ENCODE assay signal across 8 cellular contexts in genomic region chr1:86018311-86018923, GRCh38.
DNase-seq lines count a peak whose midpoint lies in the region; ATAC-seq, FAIRE-seq and TF ChIP-seq lines count a peak whose summit lies in the region.

No MANE protein-coding gene starts in this region.

- no TSS peak for BruUV-seq in HepG2 (replicated peaks; lab: Mats Ljungman, UMichigan)

- peak; percentile 93 for FAIRE-seq in A204.1 (lab: Jason Lieb, UNC)
- no peak for FAIRE-seq in HepG2 (lab: Jason Lieb, UNC)

- H3K36me3 ChIP-seq in HEK293 (ENCODE audit: control insufficient read depth in 2 of 2, insufficient read depth in 1 of 2, low read length in 2 of 2) (no peaks in the 10 kb centered on the region), HepG2 (replicated peaks in 1 of 2; ENCODE audit: control insufficient read depth in 1 of 2, insufficient read depth in 2 of 2, low read length in 2 of 2) (no peaks in the 10 kb centered on the region)

- ATAC-seq in HepG2 (peak; percentile 67; the same call in 2 of the 3 replicates), GM19452 (IDR thresholded peaks at IDR 0.05; ENCODE audit: unreplicated experiment) (no peak)

- no peaks in the 10 kb centered on the region for H3K9me3 ChIP-seq in HEK293 (ENCODE audit: control insufficient read depth, insufficient read depth, low read depth, low read length)
- H3K9me3 ChIP-seq in HepG2 (ENCODE audit: low read length): no peaks in the 10 kb centered on the region

- TF ChIP-seq EP300 in HepG2 (IDR thresholded peaks at IDR 0.05; ENCODE audit: low read depth in 2 of 2, low read length in 2 of 2) (no peak), HepG2 (CRISPR knock-in tag; IDR thresholded peaks at IDR 0.05; ENCODE audit: borderline replicate concordance) (no peak)

- H3K79me2 ChIP-seq in HepG2 (ENCODE audit: insufficient read depth, low read length): no peaks in the 10 kb centered on the region

- CTCF ChIA-PET in HEK293 (lab: Yijun Ruan, JAX) (interaction anchor here (0.6 to 2.7 kb wide), 27 partner anchors 9 to 1074 kb away, joined by 3 to 18 read pairs (median 4); no protein-coding TSS in a partner anchor), HepG2 (lab: Yijun Ruan, JAX; ENCODE audit: low intra/inter-chr PET ratio, low total read pairs) (interaction anchor here (1.7 kb wide), 1 partner anchor 710 kb away, joined by 5 read pairs; no protein-coding TSS in a partner anchor)

- H3K27ac ChIP-seq in HEK293 (ENCODE audit: extremely low read depth, low read depth, low read length) (no peak overlapping the region), HepG2 (ENCODE audit: extremely low read length, insufficient read depth, low read length) (no peak overlapping the region)

- H3K4me2 ChIP-seq in HepG2 (ENCODE audit: low read depth, low read length): no peak overlapping the region

- H3K4me3 ChIP-seq in HEK293 (ENCODE audit: low read depth, low read length) (no peak overlapping the region), astrocyte of the cerebellum (ENCODE audit: low read depth, low read length) (no peak overlapping the region), HepG2 (replicated peaks in 1 of 3; ENCODE audit: insufficient read depth in 1 of 3, low read depth in 2 of 3, low read length in 3 of 3) (no peak overlapping the region)

- no peak overlapping the region for H3K9ac ChIP-seq in HepG2 (ENCODE audit: insufficient read depth, low read depth, low read length)

- in situ Hi-C loops in astrocyte of the cerebellum (cut with HindIII; ENCODE audit: low sequenced_read_pairs): no loop called here
- in situ Hi-C loops in HepG2 (cut with HindIII; ENCODE audit: extremely low pct_ligation_motif_present, low pct_unique_long_range_greater_than_20kb): no loop called here

- H4K20me1 ChIP-seq in HepG2 (ENCODE audit: insufficient read depth, low read length): no peaks in the 10 kb centered on the region

- POLR2A ChIA-PET in HEK293 (lab: Yijun Ruan, JAX) (interaction anchor here (1.0 kb wide), 1 partner anchor 310 kb away, joined by 4 read pairs; the partner anchor contains the start of gene ZNHIT6), HepG2 (lab: Yijun Ruan, JAX) (no interaction called here)

- DNase-seq in EL (peak; percentile 46), NCI-H1092 (lab: John Stamatoyannopoulos, UW) (peak; percentile 5), astrocyte of the cerebellum (ENCODE audit: low read depth) (peak; percentile 19), HepG2 (ENCODE audit: low spot score) (peak; percentile 10), ureter (ENCODE audit: low spot score) (no peak)

- no peaks in the 10 kb centered on the region for H3K27me3 ChIP-seq in HepG2 (ENCODE audit: control insufficient read depth in 1 of 2, insufficient read depth in 2 of 2, low read length in 2 of 2)

- no peak overlapping the region for H2AFZ ChIP-seq in HepG2 (ENCODE audit: low read length)

- intact Hi-C loops in HepG2 (cut with micrococcal nuclease; ENCODE audit: unreplicated experiment): loop anchor here (1.0 to 5.0 kb wide), 2 partner anchors 124 to 711 kb away; no protein-coding TSS in a partner anchor

- H3K4me1 ChIP-seq in HEK293 (ENCODE audit: control insufficient read depth, insufficient read depth, low read length): no peaks in the 10 kb centered on the region
- H3K4me1 ChIP-seq in HepG2 (ENCODE audit: insufficient read depth, low read length): no peaks in the 10 kb centered on the region

- TF ChIP-seq CTCF in HEK293 (tag by site-specific recombination; IDR thresholded peaks at IDR 0.05) (no peak), astrocyte of the cerebellum (IDR thresholded peaks at IDR 0.05; ENCODE audit: low read depth, low read length, missing control alignments) (peak; percentile 88), HepG2 (CRISPR knock-in tag; IDR thresholded peaks at IDR 0.05) (peak; percentile 51)

- no peak for TF ChIP-seq RAD21 in HepG2 (CRISPR knock-in tag; IDR thresholded peaks at IDR 0.05)

- TF ChIP-seq POLR2A in HepG2 (IDR thresholded peaks at IDR 0.05; ENCODE audit: insufficient read depth in 1 of 2, low read depth in 2 of 2, low read length in 2 of 2): no peak

- WGBS in HepG2 (ENCODE audit: low lambda C conversion rate): 2% methylated on average over 2 of the region's 2 CpGs

TF ChIP-seq in HEK293, 187 proteins besides CTCF, POLR2A, EP300 and RAD21:
- TF ChIP-seq ZNF747 (tag by site-specific recombination; IDR thresholded peaks at IDR 0.05) (no peak), PBX3 (CRISPR knock-in tag; IDR thresholded peaks at IDR 0.05) (no peak), ZNF654 (tag by site-specific recombination; IDR thresholded peaks at IDR 0.05; ENCODE audit: low read depth) (0 out of 2 replicates have a peak, but pooled peaks have one; percentile 23), ZNF670 (tag by site-specific recombination; IDR thresholded peaks at IDR 0.05; ENCODE audit: low read depth) (no peak)

TF ChIP-seq in HepG2, 621 proteins besides CTCF, POLR2A, EP300 and RAD21:
- TF ChIP-seq ZKSCAN8 (CRISPR knock-in tag; IDR thresholded peaks at IDR 0.05; ENCODE audit: borderline replicate concordance) (no peak), MLX (CRISPR knock-in tag; IDR thresholded peaks at IDR 0.05) (no peak), STAG1 (CRISPR knock-in tag; IDR thresholded peaks at IDR 0.05) (peak; percentile 36), NCOA2 (CRISPR knock-in tag; IDR thresholded peaks at IDR 0.05) (no peak), TCF7 (IDR thresholded peaks at IDR 0.05; ENCODE audit: low read depth) (no peak), SMC3 (IDR thresholded peaks at IDR 0.05; ENCODE audit: low read length) (peak; percentile 31; the same call in 1 of the 2 replicates), FOXA3 (CRISPR knock-in tag; IDR thresholded peaks at IDR 0.05) (no peak)
